ENCODE assay signal across 16 cellular contexts in the genomic region with DNA sequence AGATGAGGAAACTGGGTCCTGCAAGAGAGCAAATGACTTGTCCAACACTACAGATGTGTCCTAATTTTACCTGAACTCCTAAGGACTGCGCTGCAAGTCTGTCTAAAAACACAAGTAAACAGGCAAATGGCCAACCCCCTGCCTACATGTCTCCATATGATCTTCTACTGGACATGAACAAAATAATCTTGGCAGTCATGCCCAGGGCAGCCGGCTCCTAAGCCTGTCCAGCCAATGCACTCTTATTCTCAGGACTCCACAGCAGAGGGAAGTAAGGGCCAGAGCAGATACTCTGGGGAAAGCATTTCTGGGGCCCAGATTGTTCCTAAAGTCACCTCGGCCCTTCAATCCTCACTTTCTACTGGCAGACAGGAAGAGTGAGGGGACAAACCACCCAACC. TPM values are rescaled to one million over a fixed set of nuclear protein-coding genes. Genes with fewer than 3 reads are reported as not detected.
DNase-seq lines count a peak whose midpoint lies in the region; ATAC-seq, FAIRE-seq and TF ChIP-seq lines count a peak whose summit lies in the region.
"Had no signal": no experiment of that assay in that cellular context is flagged by ENCODE, and none has a peak within 500 bp of the region (broad histone marks: within the 10 kb centered on the region; RNA-seq: fewer than 3 reads in every experiment).

No MANE protein-coding gene starts in this region.

- H3K27me3 Mint-ChIP-seq in natural killer cell (ENCODE audit: low read depth in 2 of 2) (no peaks in the 10 kb centered on the region), H9 (ENCODE audit: low read depth) (no peaks in the 10 kb centered on the region)
- no peaks in the 10 kb centered on the region for H3K27me3 Mint-ChIP-seq in natural killer cell treated with Interleukin-12 subunit alpha and Interleukin-12 subunit beta and Interleukin-15 and Interleukin-18, amount 100 ng/mL, for 72 hours
- H3K27me3 Mint-ChIP-seq: B cell had no signal

- DNase-seq in natural killer cell, result no peak
- no peak for DNase-seq in natural killer cell treated with Interleukin-12 subunit alpha and Interleukin-12 subunit beta and Interleukin-15 and Interleukin-18, amount 100 ng/mL, for 72 hours (ENCODE audit: low spot score)
- DNase-seq in cerebellar cortex (ENCODE audit: low spot score), result peak; percentile 40
- no peak for DNase-seq in psoas muscle
- DNase-seq in foreskin fibroblast, result no peak
- no peak for DNase-seq in HTR-8/SVneo (ENCODE audit: insufficient read length, low spot score)
- no peak for DNase-seq in H9
- DNase-seq: Caco-2; CD8-positive, alpha-beta T cell; DND-41; GF-D8 had no signal

- H2BK15ac ChIP-seq in H9 (ENCODE audit: low read depth, low read length), result no peak overlapping the region

- H3K9ac ChIP-seq in H9 (ENCODE audit: extremely low read depth, insufficient read length, low read length), result no peak overlapping the region

- H3K27ac ChIP-seq in psoas muscle, result peak overlapping the region; percentile 70
- no peak overlapping the region for H3K27ac ChIP-seq in H9 (ENCODE audit: insufficient read length, low read depth, low read length)
- H3K27ac ChIP-seq: HL-60 had no signal

- no peak overlapping the region for H2BK12ac ChIP-seq in H9 (ENCODE audit: insufficient read length, low read depth, low read length)

- H4K20me1 ChIP-seq in H9 (ENCODE audit: control insufficient read depth, insufficient read depth, insufficient read length), result no peaks in the 10 kb centered on the region

- H2BK120ac ChIP-seq in H9 (ENCODE audit: low read depth, low read length, poor library complexity, severe bottlenecking), result no peak overlapping the region

- no peak for FAIRE-seq in HTR-8/SVneo (lab: Jason Lieb, UNC)
- FAIRE-seq: A204.1, H54 had no signal

- no peak for TF ChIP-seq CTCF in natural killer cell (IDR thresholded peaks at IDR 0.05)
- no peak for TF ChIP-seq CTCF in psoas muscle (IDR thresholded peaks at IDR 0.05)
- TF ChIP-seq CTCF in foreskin fibroblast (IDR thresholded peaks at IDR 0.05; ENCODE audit: low read depth, low read length), result no peak
- no peak for TF ChIP-seq CTCF in H9 (conservative IDR thresholded peaks at IDR 0.05)

- no peak overlapping the region for H3K56ac ChIP-seq in H9 (ENCODE audit: insufficient read length, low read depth, low read length)

- H3K14ac ChIP-seq in H9 (ENCODE audit: insufficient read depth, low read length), result no peak overlapping the region

- no peak overlapping the region for H3T11ph ChIP-seq in H9 (ENCODE audit: low read length)

- H3K23ac ChIP-seq in H9 (ENCODE audit: insufficient read length, low read depth, low read length), result no peak overlapping the region

- H2AFZ ChIP-seq in H9 (ENCODE audit: low read length), result no peak overlapping the region

- H3K36me3 Mint-ChIP-seq in natural killer cell (no peaks in the 10 kb centered on the region), H9 (ENCODE audit: insufficient read depth in 1 of 3, low read depth in 3 of 3) (no peaks in the 10 kb centered on the region)
- no peaks in the 10 kb centered on the region for H3K36me3 Mint-ChIP-seq in natural killer cell treated with Interleukin-12 subunit alpha and Interleukin-12 subunit beta and Interleukin-15 and Interleukin-18, amount 100 ng/mL, for 72 hours
- H3K36me3 Mint-ChIP-seq: CD8-positive, alpha-beta T cell had no signal

- no peak overlapping the region for H3K4me3 ChIP-seq in psoas muscle
- no peak overlapping the region for H3K4me3 ChIP-seq in foreskin fibroblast (ENCODE audit: low read depth in 1 of 2, low read length in 2 of 2)

- no peak overlapping the region for H3K4ac ChIP-seq in H9 (ENCODE audit: low read depth, low read length)

- H3K79me1 ChIP-seq in H9 (ENCODE audit: insufficient read depth, low read depth, low read length, poor library complexity, severe bottlenecking), result no peaks in the 10 kb centered on the region

- intact Hi-C loops in natural killer cell (cut with micrococcal nuclease) (no loop called here), psoas muscle (cut with DNase I) (loop anchor here in 1 of 2 donors (5.0 kb wide), 1 partner anchor 44 kb away; no protein-coding TSS in a partner anchor)

- H3K27me3 ChIP-seq in psoas muscle (ENCODE audit: insufficient read depth in 3 of 3, low read length in 2 of 3) (no peaks in the 10 kb centered on the region), H9 (ENCODE audit: insufficient read depth, low read length) (no peaks in the 10 kb centered on the region)

- no peak overlapping the region for H3K4me2 ChIP-seq in H9 (ENCODE audit: insufficient read depth, insufficient read length, low read length)

- H3K27ac Mint-ChIP-seq in natural killer cell (peak overlapping the region; percentile 23 to 67), H9 (no peak overlapping the region)
- H3K27ac Mint-ChIP-seq in natural killer cell treated with Interleukin-12 subunit alpha and Interleukin-12 subunit beta and Interleukin-15 and Interleukin-18, amount 100 ng/mL, for 72 hours, result peak overlapping the region in 1 of 2 donors; percentile 80
- H3K27ac Mint-ChIP-seq: B cell; CD8-positive, alpha-beta T cell had no signal

- H3K79me2 ChIP-seq in H9 (ENCODE audit: insufficient read depth, low read length), result no peaks in the 10 kb centered on the region

- WGBS in psoas muscle, 3 donors, result 80 to 94% (median 84%) methylated on average over 3 of the region's 3 CpGs
- no CpG with 5 or more reads among the region's 3 CpGs for WGBS in H9 (ENCODE audit: extremely low coverage, insufficient read length, low lambda C conversion rate)

- no peak overlapping the region for H2BK20ac ChIP-seq in H9 (ENCODE audit: low read depth, low read length, poor library complexity, severe bottlenecking)

- H4K5ac ChIP-seq in H9 (ENCODE audit: insufficient read length, low read depth, low read length), result no peak overlapping the region

- H3K4me3 Mint-ChIP-seq in natural killer cell, result no peak overlapping the region
- H3K4me3 Mint-ChIP-seq in natural killer cell treated with Interleukin-12 subunit alpha and Interleukin-12 subunit beta and Interleukin-15 and Interleukin-18, amount 100 ng/mL, for 72 hours, result no peak overlapping the region
- no peak overlapping the region for H3K4me3 Mint-ChIP-seq in H9
- H3K4me3 Mint-ChIP-seq: B cell; CD14-positive monocyte; CD8-positive, alpha-beta T cell had no signal

- H3K18ac ChIP-seq in H9 (ENCODE audit: insufficient read length, low read depth, low read length), result no peak overlapping the region

- no peak overlapping the region for H4K8ac ChIP-seq in H9 (replicated peaks; ENCODE audit: insufficient read length, low read depth, low read length)

- no peaks in the 10 kb centered on the region for H3K23me2 ChIP-seq in H9 (ENCODE audit: insufficient read length, low read depth, low read length, poor library complexity, severe bottlenecking)

- ATAC-seq in natural killer cell, result no peak
- ATAC-seq in natural killer cell treated with Interleukin-12 subunit alpha and Interleukin-12 subunit beta and Interleukin-15 and Interleukin-18, amount 100 ng/mL, for 72 hours, result no peak
- no peak for ATAC-seq in psoas muscle
- ATAC-seq: CD8-positive, alpha-beta T cell had no signal

- no peaks in the 10 kb centered on the region for H3K36me3 ChIP-seq in psoas muscle (ENCODE audit: insufficient read depth in 1 of 2, low read depth in 1 of 2)

- H2AK5ac ChIP-seq in H9 (ENCODE audit: insufficient read length, low read length), result no peak overlapping the region

- H3K9me3 ChIP-seq in psoas muscle (no peaks in the 10 kb centered on the region), H9 (ENCODE audit: control insufficient read depth, low read depth, low read length) (no peaks in the 10 kb centered on the region)
- H3K9me3 ChIP-seq: Caco-2 had no signal

- H3K4me1 ChIP-seq in psoas muscle (peaks cover 53% of the 10 kb centered on the region), H9 (ENCODE audit: insufficient read depth, low read length) (no peaks in the 10 kb centered on the region)
- H3K4me1 ChIP-seq: Caco-2 had no signal

- H3K9me3 Mint-ChIP-seq in natural killer cell (no peaks in the 10 kb centered on the region), H9 (no peaks in the 10 kb centered on the region)
- no peaks in the 10 kb centered on the region for H3K9me3 Mint-ChIP-seq in natural killer cell treated with Interleukin-12 subunit alpha and Interleukin-12 subunit beta and Interleukin-15 and Interleukin-18, amount 100 ng/mL, for 72 hours
- H3K9me3 Mint-ChIP-seq: CD14-positive monocyte; CD8-positive, alpha-beta T cell had no signal

- H3K4me1 Mint-ChIP-seq in natural killer cell (peaks cover 37 to 40% of the 10 kb centered on the region in 2 donors), H9 (no peaks in the 10 kb centered on the region; a peak in 1 of 4 replicates)
- H3K4me1 Mint-ChIP-seq in natural killer cell treated with Interleukin-12 subunit alpha and Interleukin-12 subunit beta and Interleukin-15 and Interleukin-18, amount 100 ng/mL, for 72 hours (ENCODE audit: low read depth in 2 of 2), result peaks cover 23 to 45% of the 10 kb centered on the region in 2 donors
- H3K4me1 Mint-ChIP-seq: B cell had no signal

- no peak overlapping the region for H4K91ac ChIP-seq in H9 (ENCODE audit: insufficient read length, low read depth, low read length)

- H2BK5ac ChIP-seq in H9 (ENCODE audit: insufficient read length, low read length), result no peak overlapping the region

RNA-seq across cellular contexts. Expression of a gene that starts 10.3 kb away (rescaled TPM):
- total RNA-seq in natural killer cell, result 10 to 100 TPM; 37.7 to 60.7 (median 55.8) TPM
- total RNA-seq in natural killer cell treated with Interleukin-12 subunit alpha and Interleukin-12 subunit beta and Interleukin-15 and Interleukin-18, amount 100 ng/mL, for 72 hours, result 10 to 100 TPM in 1 of 2 donors, 1 to 10 TPM in 1; 7.8 to 31.8 TPM
- total RNA-seq in psoas muscle, result 10 to 100 TPM in 2 of 4 donors, 1 to 10 TPM in 2; 4.6 to 18.2 (median 11.1) TPM
- polyA plus RNA-seq in psoas muscle, result 10 to 100 TPM in 1 of 3 donors, 1 to 10 TPM in 2; 6.9 to 12.3 (median 9.7) TPM
- total RNA-seq in H9 (2021), result 0.61 and 1.1 TPM in 2 replicates
- total RNA-seq: Caco-2 had no signal

Comparison
In these comparisons a context has a peak if more than half of its experiments do, and no peak if none do; other contexts are left out.
1. H3K27ac Mint-ChIP-seq: peak in natural killer cell (2 of 2); none in H9 (0 of 3).